Comparison of ENCODE assay signal across 12 cellular contexts in genomic region chr11:76634934-76635333, GRCh38.
"Had no signal": no experiment of that assay in that cellular context is flagged by ENCODE, and none has a peak within 500 bp of the region (broad histone marks: within the 10 kb centered on the region; RNA-seq: fewer than 3 reads in every experiment).

No MANE protein-coding gene starts in this region.

- DNase-seq: activated CD8-positive, alpha-beta memory T cell treated with anti-CD3 and anti-CD28 coated beads, Interleukin-2, amount 50 U/mL, for 48 hours; activated naive CD4-positive, alpha-beta T cell treated with anti-CD3 and anti-CD28 coated beads, Interleukin-2, amount 50 U/mL, for 16 hours; central memory CD4-positive, alpha-beta T cell; cortex of kidney; left colon; T1000; transverse colon had no signal

- H3K27ac Mint-ChIP-seq: activated CD4-positive, alpha-beta memory T cell treated with anti-CD3 and anti-CD28 coated beads, Interleukin-2, amount 10 ng/mL, durations not matched to agents 7 days and 5 days had no signal

- H3K27me3 ChIP-seq: adrenal gland, ovary, transverse colon had no signal

- H3K36me3 ChIP-seq: adrenal gland, ovary, transverse colon had no signal

- H3K9me3 ChIP-seq: adrenal gland, ovary, transverse colon had no signal

- H3K4me3 Mint-ChIP-seq: activated CD4-positive, alpha-beta memory T cell treated with anti-CD3 and anti-CD28 coated beads, Interleukin-2, amount 10 ng/mL, durations not matched to agents 7 days and 5 days; neural crest cell had no signal

- H3K9me3 Mint-ChIP-seq: neural crest cell had no signal

- H3K4me3 ChIP-seq: adrenal gland, ovary, skin epidermis, transverse colon had no signal

- H3K27ac ChIP-seq: adrenal gland, ovary, skin epidermis, transverse colon had no signal

- ATAC-seq: left colon had no signal
